ENCODE assay signal across 8 cellular contexts in genomic region chr2:74181739-74182138, GRCh38. TPM values are rescaled to one million over a fixed set of nuclear protein-coding genes. Genes with fewer than 3 reads are reported as not detected.
DNase-seq lines count a peak whose midpoint lies in the region; ATAC-seq and TF ChIP-seq lines count a peak whose summit lies in the region.

No MANE protein-coding gene starts in this region.

- H3K18ac ChIP-seq in mesenchymal stem cell (ENCODE audit: low read depth in 1 of 2, low read length in 2 of 2): no peak overlapping the region

- H3K9me3 ChIP-seq in SU-DHL-6 (ENCODE audit: insufficient read depth, low read length) (no peaks in the 10 kb centered on the region), mesenchymal stem cell (ENCODE audit: control insufficient read depth, low read length) (no peaks in the 10 kb centered on the region)

- peaks cover 11% of the 10 kb centered on the region; the same call in 1 of the 2 replicates for H4K20me1 ChIP-seq in SU-DHL-6 (ENCODE audit: low read depth, low read length)

- H3K4me2 ChIP-seq in SU-DHL-6 (ENCODE audit: low read depth, low read length, poor library complexity, severe bottlenecking) (peak overlapping the region; percentile 85), mesenchymal stem cell (ENCODE audit: low read length, poor library complexity, severe bottlenecking) (no peak overlapping the region)

- H3K27me3 ChIP-seq in SU-DHL-6 (ENCODE audit: low read length) (no peaks in the 10 kb centered on the region), mesenchymal stem cell (ENCODE audit: control insufficient read depth in 1 of 2, insufficient read depth in 1 of 2, low read length in 2 of 2) (no peaks in the 10 kb centered on the region)

- no peaks in the 10 kb centered on the region for H3K79me1 ChIP-seq in mesenchymal stem cell (replicated peaks; ENCODE audit: low read length, poor library complexity, severe bottlenecking)

- H3K4me1 Mint-ChIP-seq in stimulated activated naive CD8-positive, alpha-beta T cell treated with anti-CD3 and anti-CD28 coated beads, Interleukin-15, Interleukin-2, amounts not matched to agents 100 ng/mL and 50 ng/mL, for 24 hours (ENCODE audit: low read depth): peaks cover 42% of the 10 kb centered on the region
- H3K4me1 Mint-ChIP-seq in endothelial cell (ENCODE audit: unreplicated experiment): peaks cover 23% of the 10 kb centered on the region

- H2BK120ac ChIP-seq in mesenchymal stem cell (ENCODE audit: low read depth, low read length): no peak overlapping the region

- H3K9me2 ChIP-seq in SU-DHL-6 (replicated peaks; ENCODE audit: insufficient read depth, low read length): no peaks in the 10 kb centered on the region

- H2AK5ac ChIP-seq in mesenchymal stem cell (ENCODE audit: low read length, severe bottlenecking): no peak overlapping the region

- H2BK15ac ChIP-seq in mesenchymal stem cell (ENCODE audit: low read depth, poor library complexity, severe bottlenecking): no peak overlapping the region

- peak overlapping the region; percentile 81 for H3K27ac Mint-ChIP-seq in stimulated activated naive CD8-positive, alpha-beta T cell treated with anti-CD3 and anti-CD28 coated beads, Interleukin-15, Interleukin-2, amounts not matched to agents 100 ng/mL and 50 ng/mL, for 24 hours
- H3K27ac Mint-ChIP-seq in endothelial cell (ENCODE audit: unreplicated experiment): no peak overlapping the region

- DNase-seq in stimulated activated naive CD8-positive, alpha-beta T cell treated with anti-CD3 and anti-CD28 coated beads, Interleukin-15, Interleukin-2, amounts not matched to agents 100 U/mL and 50 U/mL, for 24 hours: no peak
- DNase-seq in mesenchymal stem cell (no peak), NCI-H226 (no peak), endothelial cell (ENCODE audit: low spot score) (no peak)
- no peak for DNase-seq in stimulated activated CD4-positive, alpha-beta T cell treated with anti-CD3 and anti-CD28 coated beads, Interleukin-12 subunit alpha, Interleukin-12 subunit beta, amount 100 ng/mL, for 4 hours

- no peaks in the 10 kb centered on the region for H3K9me3 Mint-ChIP-seq in stimulated activated naive CD8-positive, alpha-beta T cell treated with anti-CD3 and anti-CD28 coated beads, Interleukin-15, Interleukin-2, amounts not matched to agents 100 ng/mL and 50 ng/mL, for 24 hours
- no peaks in the 10 kb centered on the region for H3K9me3 Mint-ChIP-seq in endothelial cell (ENCODE audit: unreplicated experiment)

- H3K36me3 ChIP-seq in SU-DHL-6 (ENCODE audit: low read length) (peaks cover 7% of the 10 kb centered on the region), mesenchymal stem cell (ENCODE audit: control insufficient read depth in 1 of 2, insufficient read depth in 2 of 2, low read depth in 1 of 2, low read length in 2 of 2) (peaks cover 0 to 2% of the 10 kb centered on the region in 2 experiments)

- H4K8ac ChIP-seq in mesenchymal stem cell (ENCODE audit: low read length): no peak overlapping the region

- H3K27ac ChIP-seq in SU-DHL-6 (ENCODE audit: low read depth, low read length): peak overlapping the region; percentile 96
- no peak overlapping the region for H3K27ac ChIP-seq in mesenchymal stem cell (ENCODE audit: low read length, poor library complexity, severe bottlenecking)

- peak overlapping the region; percentile 26 for H3K4me3 Mint-ChIP-seq in stimulated activated naive CD8-positive, alpha-beta T cell treated with anti-CD3 and anti-CD28 coated beads, Interleukin-15, Interleukin-2, amounts not matched to agents 100 ng/mL and 50 ng/mL, for 24 hours
- no peak overlapping the region for H3K4me3 Mint-ChIP-seq in endothelial cell (ENCODE audit: unreplicated experiment)

- peaks cover 6% of the 10 kb centered on the region for H3K36me3 Mint-ChIP-seq in stimulated activated naive CD8-positive, alpha-beta T cell treated with anti-CD3 and anti-CD28 coated beads, Interleukin-15, Interleukin-2, amounts not matched to agents 100 ng/mL and 50 ng/mL, for 24 hours (ENCODE audit: low read depth)
- H3K36me3 Mint-ChIP-seq in endothelial cell (ENCODE audit: low read depth, unreplicated experiment): no peaks in the 10 kb centered on the region

- H3K4me3 ChIP-seq in SU-DHL-6 (ENCODE audit: insufficient read depth, low read length, poor library complexity, severe bottlenecking) (peak overlapping the region; percentile 44), mesenchymal stem cell (ENCODE audit: insufficient read depth in 1 of 2, low read depth in 1 of 2, low read length in 2 of 2) (no peak overlapping the region)

- H3K9ac ChIP-seq in SU-DHL-6 (ENCODE audit: low read length) (peak overlapping the region; percentile 26), mesenchymal stem cell (ENCODE audit: low read length) (peak overlapping the region; percentile 9)

- peaks cover 61% of the 10 kb centered on the region for H3F3A ChIP-seq in SU-DHL-6 (ENCODE audit: insufficient read depth)

- H2BK12ac ChIP-seq in mesenchymal stem cell (ENCODE audit: low read length in 2 of 2): no peak overlapping the region

- H3K23ac ChIP-seq in mesenchymal stem cell (ENCODE audit: low read length in 2 of 2): no peak overlapping the region

- H3K4ac ChIP-seq in mesenchymal stem cell (ENCODE audit: low read depth in 1 of 2, low read length in 2 of 2): no peak overlapping the region

- H2BK5ac ChIP-seq in mesenchymal stem cell (ENCODE audit: low read depth, low read length, poor library complexity, severe bottlenecking): no peak overlapping the region

- WGBS in mesenchymal stem cell: 57% methylated on average over 6 of the region's 7 CpGs

- H2AFZ ChIP-seq in SU-DHL-6 (ENCODE audit: low read depth, low read length, severe bottlenecking) (peak overlapping the region; percentile 52), mesenchymal stem cell (ENCODE audit: low read depth, low read length) (no peak overlapping the region)

- no peaks in the 10 kb centered on the region for H3K27me3 Mint-ChIP-seq in stimulated activated naive CD8-positive, alpha-beta T cell treated with anti-CD3 and anti-CD28 coated beads, Interleukin-15, Interleukin-2, amounts not matched to agents 100 ng/mL and 50 ng/mL, for 24 hours
- peaks cover 3% of the 10 kb centered on the region for H3K27me3 Mint-ChIP-seq in endothelial cell (ENCODE audit: unreplicated experiment)

- no peak for TF ChIP-seq CTCF in SU-DHL-6 (IDR thresholded peaks at IDR 0.05; ENCODE audit: insufficient read depth, low read length, poor library complexity, severe bottlenecking)
- no peak for TF ChIP-seq CTCF in endothelial cell (IDR thresholded peaks at IDR 0.05; ENCODE audit: unreplicated experiment)

- peaks cover 5% of the 10 kb centered on the region for H3K4me1 ChIP-seq in mesenchymal stem cell (ENCODE audit: control insufficient read depth, insufficient read depth, low read depth, low read length)

- peaks cover 19% of the 10 kb centered on the region for H3K79me2 ChIP-seq in SU-DHL-6 (ENCODE audit: insufficient read depth, low read length)

- no peak overlapping the region for H4K91ac ChIP-seq in mesenchymal stem cell (ENCODE audit: low read length)

- ATAC-seq in stimulated activated naive CD8-positive, alpha-beta T cell treated with anti-CD3 and anti-CD28 coated beads, Interleukin-15, Interleukin-2, amounts not matched to agents 100 U/mL and 50 U/mL, for 24 hours: no peak
- peak; percentile 16 for ATAC-seq in HG03521 (IDR thresholded peaks at IDR 0.05; ENCODE audit: unreplicated experiment)

- H3K14ac ChIP-seq in mesenchymal stem cell (ENCODE audit: low read length in 2 of 2): no peak overlapping the region

RNA-seq across cellular contexts. Expression of gene MOB1A, which starts 3.1 kb away (rescaled TPM):
- polyA plus RNA-seq in mesenchymal stem cell (2013, experiment 1 of 2): 51.8 TPM
- 52.4 TPM for polyA plus RNA-seq in mesenchymal stem cell (2013, experiment 2 of 2)
- total RNA-seq in endothelial cell (ENCODE audit: unreplicated experiment): 85.3 TPM

RNA-seq across cellular contexts. Expression of gene MTHFD2, which starts 16.7 kb away (rescaled TPM):
- 88.7 TPM for polyA plus RNA-seq in mesenchymal stem cell (2013, experiment 1 of 2)
- polyA plus RNA-seq in mesenchymal stem cell (2013, experiment 2 of 2): 89.4 TPM
- total RNA-seq in endothelial cell (ENCODE audit: unreplicated experiment): 20.0 TPM

RNA-seq across cellular contexts. Expression of gene BOLA3, which starts 34.0 kb away (rescaled TPM):
- polyA plus RNA-seq in mesenchymal stem cell (2013, experiment 1 of 2): 70.7 TPM
- 74.6 TPM for polyA plus RNA-seq in mesenchymal stem cell (2013, experiment 2 of 2)
- total RNA-seq in endothelial cell (ENCODE audit: unreplicated experiment): 19.0 TPM
